Comparison of ENCODE assay signal across 4 cellular contexts in genomic region chr10:7322623-7323022, GRCh38.
"Had no signal": no experiment of that assay in that cellular context is flagged by ENCODE, and none has a peak within 500 bp of the region (broad histone marks: within the 10 kb centered on the region; RNA-seq: fewer than 3 reads in every experiment).

No MANE protein-coding gene starts in this region.

- ATAC-seq: GM23338 had no signal

- H3K4me3 ChIP-seq: GM23338 had no signal

- DNase-seq: H9, HCEC 1CT, IMR-90 had no signal
